In genomic region chr3:42525736-42526345, GRCh38 we compare ENCODE assay signal across 15 cellular contexts.
"Had no signal": no experiment of that assay in that cellular context is flagged by ENCODE, and none has a peak within 500 bp of the region (broad histone marks: within the 10 kb centered on the region; RNA-seq: fewer than 3 reads in every experiment).

No MANE protein-coding gene starts in this region.

- DNase-seq: activated gamma-delta T cell, left ventricle myocardium inferior, mesenchymal stem cell, small intestine, upper lobe of right lung had no signal

- H3K27me3 Mint-ChIP-seq: activated naive CD8-positive, alpha-beta T cell treated with anti-CD3 and anti-CD28 coated beads for 36 hours; central memory CD8-positive, alpha-beta T cell; natural killer cell treated with Interleukin-12 subunit alpha and Interleukin-12 subunit beta and Interleukin-15 and Interleukin-18, amount 100 ng/mL, for 72 hours; stimulated activated naive CD8-positive, alpha-beta T cell treated with anti-CD3 and anti-CD28 coated beads, Interleukin-15, Interleukin-2, amounts not matched to agents 100 ng/mL and 50 ng/mL, for 24 hours had no signal

- H3K27me3 ChIP-seq: esophagus muscularis mucosa, upper lobe of right lung had no signal

- H3K36me3 ChIP-seq: esophagus muscularis mucosa, left ventricle myocardium inferior had no signal

- H3K4me3 ChIP-seq: coronary artery, esophagus muscularis mucosa, left ventricle myocardium inferior, upper lobe of right lung had no signal

- H3K27ac ChIP-seq: coronary artery, esophagus muscularis mucosa, left ventricle myocardium inferior, upper lobe of right lung had no signal

- H3K27ac Mint-ChIP-seq: progenitor cell of endocrine pancreas had no signal

- ATAC-seq: natural killer cell treated with Interleukin-12 subunit alpha and Interleukin-12 subunit beta and Interleukin-15 and Interleukin-18, amount 100 ng/mL, for 72 hours; right cardiac atrium; upper lobe of right lung had no signal

- H3K9me3 Mint-ChIP-seq: activated naive CD8-positive, alpha-beta T cell treated with anti-CD3 and anti-CD28 coated beads for 36 hours; activated T-cell treated with anti-CD3 and anti-CD28 coated beads, Interleukin-2, amount 50 U/mL, for 4 hours; brain; central memory CD8-positive, alpha-beta T cell; natural killer cell treated with Interleukin-12 subunit alpha and Interleukin-12 subunit beta and Interleukin-15 and Interleukin-18, amount 100 ng/mL, for 72 hours; stimulated activated naive CD8-positive, alpha-beta T cell treated with anti-CD3 and anti-CD28 coated beads, Interleukin-15, Interleukin-2, amounts not matched to agents 100 ng/mL and 50 ng/mL, for 24 hours had no signal

- H3K36me3 Mint-ChIP-seq: brain; natural killer cell treated with Interleukin-12 subunit alpha and Interleukin-12 subunit beta and Interleukin-15 and Interleukin-18, amount 100 ng/mL, for 72 hours had no signal

- H3K9me3 ChIP-seq: esophagus muscularis mucosa, left ventricle myocardium inferior, upper lobe of right lung had no signal

- H3K4me1 Mint-ChIP-seq: brain had no signal

- H3K4me3 Mint-ChIP-seq: activated naive CD8-positive, alpha-beta T cell treated with anti-CD3 and anti-CD28 coated beads for 36 hours; activated T-cell treated with anti-CD3 and anti-CD28 coated beads, Interleukin-2, amount 50 U/mL, for 4 hours; brain; central memory CD8-positive, alpha-beta T cell; natural killer cell treated with Interleukin-12 subunit alpha and Interleukin-12 subunit beta and Interleukin-15 and Interleukin-18, amount 100 ng/mL, for 72 hours; stimulated activated naive CD8-positive, alpha-beta T cell treated with anti-CD3 and anti-CD28 coated beads, Interleukin-15, Interleukin-2, amounts not matched to agents 100 ng/mL and 50 ng/mL, for 24 hours had no signal
